ENCODE assay signal across 9 cellular contexts in genomic region chr1:205317311-205317917, GRCh38. TPM values are rescaled to one million over a fixed set of nuclear protein-coding genes. Genes with fewer than 3 reads are reported as not detected.
A peak's percentile ranks its signal among the peaks of the same experiment; 100 is the strongest.
DNase-seq lines count a peak whose midpoint lies in the region; ATAC-seq, FAIRE-seq and TF ChIP-seq lines count a peak whose summit lies in the region.
"Had no signal": no experiment of that assay in that cellular context is flagged by ENCODE, and none has a peak within 500 bp of the region (broad histone marks: within the 10 kb centered on the region; RNA-seq: fewer than 3 reads in every experiment).

No MANE protein-coding gene starts in this region.

- no peak for ATAC-seq in activated naive CD4-positive, alpha-beta T cell treated with anti-CD3 and anti-CD28 coated beads, Interleukin-2, amount 50 U/mL, for 72 hours
- no peak for ATAC-seq in GM18907 (IDR thresholded peaks at IDR 0.05; ENCODE audit: unreplicated experiment)
- no peak for ATAC-seq in GM19467 (IDR thresholded peaks at IDR 0.05; ENCODE audit: unreplicated experiment)

- no peaks in the 10 kb centered on the region for H3K9me3 Mint-ChIP-seq in activated naive CD4-positive, alpha-beta T cell treated with anti-CD3 and anti-CD28 coated beads, Interleukin-2, amount 50 U/mL, for 72 hours

- DNase-seq in activated naive CD4-positive, alpha-beta T cell treated with anti-CD3 and anti-CD28 coated beads, Interleukin-2, amount 50 U/mL, for 72 hours (ENCODE audit: low spot score in 2 of 2) = no peak
- DNase-seq in activated naive CD4-positive, alpha-beta T cell treated with Interleukin-2 at 50 U/mL for 16 hours = no peak
- DNase-seq in SK-N-DZ (ENCODE audit: low spot score) (peak; percentile 69), cardiac septum (ENCODE audit: low spot score) (peak; percentile 85), renal cortical epithelial cell (ENCODE audit: low read depth) (peak; percentile 85), GM12892 (ENCODE audit: insufficient read length) (no peak)

- TF ChIP-seq POLR2A in GM12892 (IDR thresholded peaks at IDR 0.05; ENCODE audit: low read depth, low read length) = no peak

- H3K27ac Mint-ChIP-seq in activated naive CD4-positive, alpha-beta T cell treated with anti-CD3 and anti-CD28 coated beads, Interleukin-2, amount 50 U/mL, for 72 hours = peak overlapping the region; percentile 19 to 26

- intact Hi-C loops in cardiac septum (cut with DNase I) = no loop called here

- peaks cover 12 to 18% of the 10 kb centered on the region in 2 donors for H3K36me3 Mint-ChIP-seq in activated naive CD4-positive, alpha-beta T cell treated with anti-CD3 and anti-CD28 coated beads, Interleukin-2, amount 50 U/mL, for 72 hours

- FAIRE-seq in GM12892 (lab: Jason Lieb, UNC) = no peak

RNA-seq across cellular contexts. Expression of gene NUAK2, which starts 4.1 kb away (rescaled TPM):
- total RNA-seq in activated naive CD4-positive, alpha-beta T cell treated with anti-CD3 and anti-CD28 coated beads, Interleukin-2, amount 50 U/mL, for 72 hours = 1 to 10 TPM; 5.9 to 6.8 TPM
- 1.3 and 1.6 TPM in 2 replicates for polyA plus RNA-seq in SK-N-DZ (2014; cell fraction: cytosol; rRNA removed)
- polyA plus RNA-seq in SK-N-DZ (2014; cell fraction: nucleus; rRNA removed) = 0.13 and 0.60 TPM in 2 replicates
- total RNA-seq in cardiac septum (0.75 TPM), renal cortical epithelial cell (34.6 and 59.6 TPM in 2 replicates)
- 1.4 TPM for polyA plus RNA-seq in GM12892 (2012; ENCODE audit: missing spikeins)

RNA-seq across cellular contexts. Expression of gene KLHDC8A, which starts 39.3 kb away (rescaled TPM):
- not detected for total RNA-seq in activated naive CD4-positive, alpha-beta T cell treated with anti-CD3 and anti-CD28 coated beads, Interleukin-2, amount 50 U/mL, for 72 hours
- 1.4 and 1.8 TPM in 2 replicates for polyA plus RNA-seq in SK-N-DZ (2014; cell fraction: cytosol; rRNA removed)
- polyA plus RNA-seq in SK-N-DZ (2014; cell fraction: nucleus; rRNA removed) = 0.33 and 0.57 TPM in 2 replicates
- total RNA-seq in cardiac septum (not detected), renal cortical epithelial cell (0.17 TPM in 1 of 2 replicates, not detected in the other)
- polyA plus RNA-seq in GM12892 (2012; ENCODE audit: missing spikeins) = not detected
- total RNA-seq: activated CD8-positive, alpha-beta memory T cell treated with anti-CD3 and anti-CD28 coated beads for 36 hours had no signal

Comparison
In these comparisons a context has a peak if more than half of its experiments do, and no peak if none do; other contexts are left out.
1. DNase-seq: peak in SK-N-DZ (single experiment), cardiac septum (single experiment) and renal cortical epithelial cell (single experiment); none in activated naive CD4-positive, alpha-beta T cell treated with anti-CD3 and anti-CD28 coated beads, Interleukin-2, amount 50 U/mL, for 72 hours (0 of 2), activated naive CD4-positive, alpha-beta T cell treated with Interleukin-2 at 50 U/mL for 16 hours (single experiment) and GM12892 (single experiment).